ENCODE assay signal across 8 cellular contexts in the genomic region with DNA sequence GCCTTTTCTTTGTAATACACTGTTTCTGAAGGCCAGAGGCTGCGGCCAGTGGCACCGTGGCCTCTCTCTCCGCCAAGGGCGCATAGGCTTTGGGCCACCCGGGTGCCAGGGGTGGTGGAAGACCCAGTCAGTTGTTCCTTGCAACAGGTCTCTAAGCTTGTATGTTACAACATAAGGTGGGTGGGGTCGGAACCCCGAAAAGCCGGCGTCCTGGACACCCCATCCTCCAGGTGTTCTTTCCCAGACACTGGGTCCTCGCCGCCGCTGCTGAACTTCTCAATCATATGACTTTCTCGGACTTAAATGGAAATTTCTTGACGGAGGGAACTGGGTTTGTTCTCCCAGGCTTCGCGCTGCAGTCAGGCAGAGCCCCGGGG. TPM values are rescaled to one million over a fixed set of nuclear protein-coding genes. Genes with fewer than 3 reads are reported as not detected.
DNase-seq lines count a peak whose midpoint lies in the region; ATAC-seq and TF ChIP-seq lines count a peak whose summit lies in the region.

No MANE protein-coding gene starts in this region.

- peak overlapping the region; percentile 74 to 96 (median 94) for H3K4me3 Mint-ChIP-seq in CD4-positive, CD25-positive, alpha-beta regulatory T cell
- H3K4me3 Mint-ChIP-seq in T-cell = peak overlapping the region; percentile 91 to 97 (median 93)
- peak overlapping the region; percentile 65 for H3K4me3 Mint-ChIP-seq in endodermal cell

- CTCF ChIA-PET in T-cell (lab: Charles Lee) = interaction anchor here (0.6 to 7.4 kb wide), 8 partner anchors 9 to 1943 kb away, joined by 3 to 150 read pairs (median 4); no protein-coding TSS in a partner anchor

- WGBS in endodermal cell (ENCODE audit: insufficient coverage in 1 of 2, insufficient read length in 1 of 2), 2 experiments = 13 to 18% methylated on average over 12 to 17 of the region's 17 CpGs

- intact Hi-C loops in posterior cingulate gyrus (cut with DNase I) = loop anchor here (10.0 kb wide), 1 partner anchor 206 kb away; no protein-coding TSS in a partner anchor

- no peaks in the 10 kb centered on the region for H3K9me3 ChIP-seq in CD4-positive, CD25-positive, alpha-beta regulatory T cell (ENCODE audit: control insufficient read depth in 2 of 2, low read length in 2 of 2)
- no peaks in the 10 kb centered on the region for H3K9me3 ChIP-seq in endodermal cell (ENCODE audit: control insufficient read depth, low read length)

- POLR2A ChIA-PET in T-cell (lab: Charles Lee) = no interaction called here

- peaks cover 4% of the 10 kb centered on the region for H3K27me3 ChIP-seq in CD4-positive, CD25-positive, alpha-beta regulatory T cell (ENCODE audit: control insufficient read depth, insufficient read depth, low read length)
- peaks cover 69% of the 10 kb centered on the region for H3K27me3 ChIP-seq in endodermal cell (ENCODE audit: control insufficient read depth, insufficient read depth, low read length, poor library complexity, severe bottlenecking)

- peaks cover 24% of the 10 kb centered on the region for H3K27me3 Mint-ChIP-seq in CD4-positive, CD25-positive, alpha-beta regulatory T cell
- H3K27me3 Mint-ChIP-seq in T-cell (no peaks in the 10 kb centered on the region), endodermal cell (ENCODE audit: insufficient read depth) (peaks cover 65% of the 10 kb centered on the region)

- H3K4me1 ChIP-seq in CD4-positive, CD25-positive, alpha-beta regulatory T cell (ENCODE audit: control insufficient read depth, insufficient read depth, low read length, poor library complexity, severe bottlenecking) = peaks cover 21% of the 10 kb centered on the region
- peaks cover 6% of the 10 kb centered on the region for H3K4me1 ChIP-seq in endodermal cell (ENCODE audit: control insufficient read depth, insufficient read depth, low read length)

- H3K9me3 Mint-ChIP-seq in CD4-positive, CD25-positive, alpha-beta regulatory T cell = peaks cover 0 to 3% (median 0%) of the 10 kb centered on the region in 7 donors
- H3K9me3 Mint-ChIP-seq in T-cell (no peaks in the 10 kb centered on the region), endodermal cell (no peaks in the 10 kb centered on the region)

- H3K4me1 Mint-ChIP-seq in CD4-positive, CD25-positive, alpha-beta regulatory T cell = peaks cover 17 to 54% (median 23%) of the 10 kb centered on the region in 4 donors
- peaks cover 44 to 56% (median 56%) of the 10 kb centered on the region in 3 donors for H3K4me1 Mint-ChIP-seq in T-cell
- H3K4me1 Mint-ChIP-seq in endodermal cell = peaks cover 18% of the 10 kb centered on the region

- H3K9ac ChIP-seq in endodermal cell (ENCODE audit: extremely low read depth, low read length, poor library complexity, severe bottlenecking) = no peak overlapping the region

- H3K36me3 ChIP-seq in CD4-positive, CD25-positive, alpha-beta regulatory T cell (ENCODE audit: control insufficient read depth, insufficient read depth, low read length) = no peaks in the 10 kb centered on the region
- no peaks in the 10 kb centered on the region for H3K36me3 ChIP-seq in endodermal cell (ENCODE audit: control insufficient read depth, insufficient read depth, low read length)

- no peak overlapping the region for H3K27ac ChIP-seq in CD4-positive, CD25-positive, alpha-beta regulatory T cell (ENCODE audit: insufficient read depth, low read length, poor library complexity, severe bottlenecking)
- no peak overlapping the region for H3K27ac ChIP-seq in endodermal cell (ENCODE audit: low read depth, low read length)

- DNase-seq in CD4-positive, CD25-positive, alpha-beta regulatory T cell = peak in 2 of 3 donors; percentile 10 to 13
- DNase-seq in T-cell (peak in 4 of 34 experiments; percentile 4 to 9 (median 8)), endodermal cell (no peak), posterior cingulate gyrus (peak in 6 of 10 donors; percentile 4 to 80 (median 22)), NCI-H2081 treated with DMSO at 0.1 percent for 48 hours (lab: John Stamatoyannopoulos, UW) (no peak), Kasumi-1 (lab: John Stamatoyannopoulos, UW) (no peak), NAMALWA (ENCODE audit: low spot score) (no peak)

- H3K4me3 ChIP-seq in CD4-positive, CD25-positive, alpha-beta regulatory T cell (ENCODE audit: low read depth, low read length) = peak overlapping the region; percentile 51
- H3K4me3 ChIP-seq in endodermal cell (ENCODE audit: low read length) = peak overlapping the region; percentile 81

- H3K36me3 Mint-ChIP-seq in CD4-positive, CD25-positive, alpha-beta regulatory T cell = no peaks in the 10 kb centered on the region
- H3K36me3 Mint-ChIP-seq in T-cell (no peaks in the 10 kb centered on the region), endodermal cell (ENCODE audit: low read depth) (no peaks in the 10 kb centered on the region)

- H3K27ac Mint-ChIP-seq in CD4-positive, CD25-positive, alpha-beta regulatory T cell = peak overlapping the region; percentile 57 to 86 (median 84)
- H3K27ac Mint-ChIP-seq in T-cell = peak overlapping the region; percentile 95 to 98
- H3K27ac Mint-ChIP-seq in endodermal cell = no peak overlapping the region

- ATAC-seq in CD4-positive, CD25-positive, alpha-beta regulatory T cell (ENCODE audit: low read depth in 2 of 2) = no peak
- ATAC-seq in T-cell (replicated peaks in 1 of 4) (no peak), GM21737 (IDR thresholded peaks at IDR 0.05; ENCODE audit: unreplicated experiment) (no peak)

- TF ChIP-seq CTCF in endodermal cell (conservative IDR thresholded peaks at IDR 0.05) = no peak

RNA-seq across cellular contexts. Expression of gene KCNQ5, which starts 1.0 kb away (rescaled TPM):
- total RNA-seq in CD4-positive, CD25-positive, alpha-beta regulatory T cell = 0.59 TPM
- polyA plus RNA-seq in CD4-positive, CD25-positive, alpha-beta regulatory T cell = 1 to 10 TPM in 3 of 4 donors, under 1 TPM in 1; 0.45 to 2.5 (median 2.1) TPM
- total RNA-seq in T-cell (1 to 10 TPM; 3.5 to 5.3 (median 4.3) TPM), endodermal cell (1 to 10 TPM; 2.4 to 8.3 TPM)
- polyA plus RNA-seq in endodermal cell (2013, experiment 1 of 2) = 0.50 TPM
- polyA plus RNA-seq in endodermal cell (2013, experiment 2 of 2) = 0.75 TPM

Comparison
In these comparisons a context has a peak if more than half of its experiments do, and no peak if none do; other contexts are left out.
1. DNase-seq: peak in CD4-positive, CD25-positive, alpha-beta regulatory T cell (2 of 3) and posterior cingulate gyrus (6 of 10); none in endodermal cell (single experiment), NCI-H2081 treated with DMSO at 0.1 percent for 48 hours (single experiment), Kasumi-1 (0 of 2) and NAMALWA (single experiment).
2. Peak in every context shown above with its lines, with median percentiles within 50 percentile points of each other: H3K4me3 Mint-ChIP-seq.